In genomic region chr19:2151339-2152229, GRCh38 we compare ENCODE assay signal across 8 cellular contexts. TPM values are rescaled to one million over a fixed set of nuclear protein-coding genes. Genes with fewer than 3 reads are reported as not detected.
A peak's percentile ranks its signal among the peaks of the same experiment; 100 is the strongest.
DNase-seq lines count a peak whose midpoint lies in the region; ATAC-seq and TF ChIP-seq lines count a peak whose summit lies in the region.

Gene AP3D1, minus strand, starts transcription at chr19:2151566. Its CDS starts 232 bp downstream, at chr19:2151334.

- no peak for TF ChIP-seq CTCF in suprapubic skin (IDR thresholded peaks at IDR 0.05)

- H3K27me3 ChIP-seq in suprapubic skin: no peaks in the 10 kb centered on the region

- no peak for TF ChIP-seq EP300 in suprapubic skin (IDR thresholded peaks at IDR 0.05)

- peaks cover 41% of the 10 kb centered on the region for H3K4me1 ChIP-seq in suprapubic skin

- H3K4me3 ChIP-seq in GM08714 (ENCODE audit: low read length) (peak within 1 kb of the TSS; percentile 75), suprapubic skin (peak within 1 kb of the TSS; percentile 98)

- peaks cover 6 to 12% of the 10 kb centered on the region in 2 donors for H3K36me3 Mint-ChIP-seq in activated naive CD4-positive, alpha-beta T cell treated with anti-CD3 and anti-CD28 coated beads, Interleukin-2, amount 50 U/mL, for 72 hours

- peak in 1 of 2 donors; percentile 67 for TF ChIP-seq POLR2A in suprapubic skin (IDR thresholded peaks at IDR 0.05)

- H3K36me3 ChIP-seq in suprapubic skin: no peaks in the 10 kb centered on the region

- H3K9me3 ChIP-seq in suprapubic skin: no peaks in the 10 kb centered on the region

- DNase-seq in NCI-H1092 treated with DMSO at 0.1 percent for 48 hours (lab: John Stamatoyannopoulos, UW) (peak; percentile 100), SKM-1 (lab: John Stamatoyannopoulos, UW; ENCODE audit: unreplicated experiment) (peak; percentile 83), globus pallidus (ENCODE audit: low spot score) (peak; percentile 98), nucleus accumbens (lab: John Stamatoyannopoulos, UW) (peak; percentile 93 to 100 (median 98)), suprapubic skin (ENCODE audit: low spot score in 2 of 2) (peak; percentile 100)
- DNase-seq in activated naive CD4-positive, alpha-beta T cell treated with anti-CD3 and anti-CD28 coated beads, Interleukin-2, amount 50 U/mL, for 72 hours (ENCODE audit: low spot score in 2 of 2): peak; percentile 100

- no peaks in the 10 kb centered on the region for H3K9me3 Mint-ChIP-seq in activated naive CD4-positive, alpha-beta T cell treated with anti-CD3 and anti-CD28 coated beads, Interleukin-2, amount 50 U/mL, for 72 hours

- peak within 1 kb of the TSS; percentile 91 for H3K27ac ChIP-seq in suprapubic skin

- peak within 1 kb of the TSS; percentile 89 to 93 for H3K27ac Mint-ChIP-seq in activated naive CD4-positive, alpha-beta T cell treated with anti-CD3 and anti-CD28 coated beads, Interleukin-2, amount 50 U/mL, for 72 hours

- 3% methylated on average over 30 of the region's 74 CpGs for WGBS in suprapubic skin

- peak; percentile 84 for ATAC-seq in HG02610 (IDR thresholded peaks at IDR 0.05; ENCODE audit: unreplicated experiment)
- peak; percentile 90 to 94 for ATAC-seq in activated naive CD4-positive, alpha-beta T cell treated with anti-CD3 and anti-CD28 coated beads, Interleukin-2, amount 50 U/mL, for 72 hours

RNA-seq across cellular contexts. Expression of gene AP3D1, which starts in this region (rescaled TPM):
- total RNA-seq in activated naive CD4-positive, alpha-beta T cell treated with anti-CD3 and anti-CD28 coated beads, Interleukin-2, amount 50 U/mL, for 72 hours: 10 to 100 TPM; 83.5 to 91.7 TPM
- 10 to 100 TPM; 65.4 to 99.4 (median 85.4) TPM for total RNA-seq in suprapubic skin

Comparison
In these comparisons a context has a peak if more than half of its experiments do, and no peak if none do; other contexts are left out.
1. Peak in every context shown above with its lines: DNase-seq, ATAC-seq, H3K4me3 ChIP-seq and H3K27ac ChIP-seq.